ENCODE assay signal across 35 cellular contexts in the genomic region with DNA sequence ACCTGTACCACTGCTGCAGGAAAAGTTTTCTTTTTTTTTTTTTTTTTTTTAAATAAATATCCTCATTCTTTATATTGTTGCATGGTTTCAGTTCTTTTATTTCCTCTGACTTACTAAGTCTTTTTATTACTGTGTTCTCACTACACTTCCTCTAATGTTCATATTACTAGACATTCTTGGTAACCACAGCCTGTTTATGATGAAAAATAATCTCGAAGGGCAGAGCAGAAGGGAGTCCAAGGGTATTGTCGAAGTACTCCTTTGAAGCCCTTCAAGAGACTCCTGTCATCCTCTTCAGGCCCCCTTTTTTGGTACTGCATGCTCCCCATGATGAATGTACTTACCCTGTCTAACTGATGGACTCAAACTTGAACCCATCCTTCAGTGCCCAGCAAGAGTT.
DNase-seq lines count a peak whose midpoint lies in the region; ATAC-seq and TF ChIP-seq lines count a peak whose summit lies in the region.
"Had no signal": no experiment of that assay in that cellular context is flagged by ENCODE, and none has a peak within 500 bp of the region (broad histone marks: within the 10 kb centered on the region; RNA-seq: fewer than 3 reads in every experiment).

No MANE protein-coding gene starts in this region.

- H3K27me3 ChIP-seq in BLaER1 treated with 17β-estradiol and CSF1 and Interleukin-3, amounts not matched to agents 10 nM and 100 nM = peaks cover 0 to 39% (median 0%) of the 10 kb centered on the region in 11 experiments; a peak in 3 of 22 replicates
- no peaks in the 10 kb centered on the region for H3K27me3 ChIP-seq in PC-3 (ENCODE audit: low read length)
- H3K27me3 ChIP-seq in mesenchymal stem cell (ENCODE audit: control insufficient read depth in 1 of 2, insufficient read depth in 1 of 2, low read length in 2 of 2) = no peaks in the 10 kb centered on the region
- no peaks in the 10 kb centered on the region for H3K27me3 ChIP-seq in A673 (replicated peaks; ENCODE audit: insufficient read depth, low read depth, low read length, poor library complexity)
- H3K27me3 ChIP-seq in mesendoderm (ENCODE audit: insufficient read depth, low read length, poor library complexity) = no peaks in the 10 kb centered on the region
- H3K27me3 ChIP-seq: adrenal gland, brain microvascular endothelial cell, gastrocnemius medialis, pancreas, Peyer's patch, thyroid gland had no signal

- H2AFZ ChIP-seq in PC-3 (ENCODE audit: low read length) (0 out of 2 replicates have a peak overlapping the region, but pooled peaks have one; percentile 5), mesenchymal stem cell (ENCODE audit: low read depth, low read length) (no peak overlapping the region)

- H3K23ac ChIP-seq in mesenchymal stem cell (ENCODE audit: low read length in 2 of 2) (no peak overlapping the region), mesendoderm (ENCODE audit: low read length) (no peak overlapping the region)

- H3K4me1 ChIP-seq in BLaER1 treated with 17β-estradiol and CSF1 and Interleukin-3, amounts not matched to agents 10 nM and 100 nM = peaks cover 0 to 20% (median 3%) of the 10 kb centered on the region in 10 experiments; a peak in 10 of 20 replicates
- H3K4me1 ChIP-seq in PC-3 (ENCODE audit: insufficient read depth, low read length) = peaks cover 8% of the 10 kb centered on the region; the same call in 1 of the 2 replicates
- H3K4me1 ChIP-seq in mesenchymal stem cell (ENCODE audit: control insufficient read depth, insufficient read depth, low read depth, low read length) = no peaks in the 10 kb centered on the region
- H3K4me1 ChIP-seq in A673 (ENCODE audit: insufficient read depth, low read length, poor library complexity, severe bottlenecking) = no peaks in the 10 kb centered on the region
- peaks cover 7% of the 10 kb centered on the region for H3K4me1 ChIP-seq in mesendoderm (ENCODE audit: control insufficient read depth, low read depth, low read length)
- H3K4me1 ChIP-seq: adrenal gland, gastrocnemius medialis, pancreas, thyroid gland had no signal

- H3K9me2 ChIP-seq in PC-3 (replicated peaks; ENCODE audit: low read length) = no peaks in the 10 kb centered on the region

- POLR2A ChIA-PET in PC-3 (lab: Charles Lee; ENCODE audit: unreplicated experiment) = interaction anchor here (0.7 kb wide), 1 partner anchor 13 kb away, joined by 16 read pairs; no protein-coding TSS in a partner anchor
- POLR2A ChIA-PET in A673 (lab: Charles Lee; ENCODE audit: low non-redundant PET) = no interaction called here

- H3K27ac ChIP-seq in BLaER1 treated with 17β-estradiol and CSF1 and Interleukin-3, amounts not matched to agents 10 nM and 100 nM = peak overlapping the region in 3 of 11 experiments; percentile 18 to 35 (median 33); a peak in 3 of 22 replicates
- H3K27ac ChIP-seq in PC-3 (ENCODE audit: low read length) (no peak overlapping the region), mesenchymal stem cell (ENCODE audit: low read length, poor library complexity, severe bottlenecking) (no peak overlapping the region), A673 (ENCODE audit: low read depth, low read length, poor library complexity, severe bottlenecking) (no peak overlapping the region), mesendoderm (ENCODE audit: low read depth, low read length) (no peak overlapping the region)
- H3K27ac ChIP-seq: adrenal gland, brain microvascular endothelial cell, gastrocnemius medialis, HL-60, KMS-11, pancreas, Peyer's patch, thyroid gland, VCaP had no signal

- intact Hi-C loops in PC-3 (cut with micrococcal nuclease) (no loop called here), A673 (cut with micrococcal nuclease; ENCODE audit: unreplicated experiment) (no loop called here)

- no peak overlapping the region for H3K4me3 ChIP-seq in BLaER1 treated with 17β-estradiol and CSF1 and Interleukin-3, amounts not matched to agents 10 nM and 100 nM
- H3K4me3 ChIP-seq in PC-3 (ENCODE audit: low read length) (no peak overlapping the region), mesenchymal stem cell (ENCODE audit: insufficient read depth in 1 of 2, low read depth in 1 of 2, low read length in 2 of 2) (no peak overlapping the region), A673 (ENCODE audit: low read depth, low read length, poor library complexity, severe bottlenecking) (no peak overlapping the region), mesendoderm (ENCODE audit: low read length) (no peak overlapping the region)
- H3K4me3 ChIP-seq: adrenal gland, gastrocnemius medialis, lung, pancreas, Peyer's patch, spleen, thyroid gland had no signal

- H2BK15ac ChIP-seq in mesenchymal stem cell (ENCODE audit: low read depth, poor library complexity, severe bottlenecking) = no peak overlapping the region
- no peak overlapping the region for H2BK15ac ChIP-seq in mesendoderm (replicated peaks; ENCODE audit: low read depth)

- H2BK5ac ChIP-seq in mesenchymal stem cell (ENCODE audit: low read depth, low read length, poor library complexity, severe bottlenecking) = no peak overlapping the region
- H2BK5ac ChIP-seq in mesendoderm (ENCODE audit: low read length) = no peak overlapping the region

- no peak overlapping the region for H4K5ac ChIP-seq in mesendoderm (ENCODE audit: low read length)

- H3F3A ChIP-seq in PC-3 (ENCODE audit: low read length, unreplicated experiment) = no peaks in the 10 kb centered on the region

- H4K8ac ChIP-seq in mesenchymal stem cell (ENCODE audit: low read length) (peak overlapping the region; percentile 19), mesendoderm (ENCODE audit: low read depth, low read length) (no peak overlapping the region)

- H3K18ac ChIP-seq in mesenchymal stem cell (ENCODE audit: low read depth in 1 of 2, low read length in 2 of 2) (peak overlapping the region; percentile 40 to 76), mesendoderm (ENCODE audit: low read length) (no peak overlapping the region)

- peak overlapping the region; percentile 38 to 96 for H2BK12ac ChIP-seq in mesenchymal stem cell (ENCODE audit: low read length in 2 of 2)

- H2AK5ac ChIP-seq in mesenchymal stem cell (ENCODE audit: low read length, severe bottlenecking) (no peak overlapping the region), mesendoderm (ENCODE audit: low read length) (no peak overlapping the region)

- no peak overlapping the region for H3K9ac ChIP-seq in BLaER1 treated with 17β-estradiol and CSF1 and Interleukin-3, amounts not matched to agents 10 nM and 100 nM
- no peak overlapping the region for H3K9ac ChIP-seq in PC-3 (ENCODE audit: low read length)
- H3K9ac ChIP-seq in mesenchymal stem cell (ENCODE audit: low read length) = no peak overlapping the region
- no peak overlapping the region for H3K9ac ChIP-seq in mesendoderm (ENCODE audit: low read length)
- H3K9ac ChIP-seq: KMS-11 had no signal

- no peak overlapping the region for H4K91ac ChIP-seq in mesenchymal stem cell (ENCODE audit: low read length)

- no peaks in the 10 kb centered on the region for H3K36me3 ChIP-seq in BLaER1 treated with 17β-estradiol and CSF1 and Interleukin-3, amounts not matched to agents 10 nM and 100 nM
- H3K36me3 ChIP-seq in PC-3 (ENCODE audit: low read depth, low read length) (no peaks in the 10 kb centered on the region), mesenchymal stem cell (ENCODE audit: control insufficient read depth in 1 of 2, insufficient read depth in 2 of 2, low read depth in 1 of 2, low read length in 2 of 2) (no peaks in the 10 kb centered on the region), A673 (ENCODE audit: insufficient read depth, low read length, poor library complexity, severe bottlenecking) (no peaks in the 10 kb centered on the region), mesendoderm (ENCODE audit: control insufficient read depth, insufficient read depth, low read length) (no peaks in the 10 kb centered on the region)
- H3K36me3 ChIP-seq: adrenal gland, brain microvascular endothelial cell, gastrocnemius medialis, pancreas, Peyer's patch, spleen, thyroid gland had no signal

- H3K79me1 ChIP-seq in mesenchymal stem cell (replicated peaks; ENCODE audit: low read length, poor library complexity, severe bottlenecking) (no peaks in the 10 kb centered on the region), mesendoderm (ENCODE audit: low read length) (no peaks in the 10 kb centered on the region)

- no peaks in the 10 kb centered on the region for H3K9me3 ChIP-seq in BLaER1 treated with 17β-estradiol and CSF1 and Interleukin-3, amounts not matched to agents 10 nM and 100 nM (replicated peaks in 1 of 11)
- no peaks in the 10 kb centered on the region for H3K9me3 ChIP-seq in PC-3 (ENCODE audit: low read length)
- H3K9me3 ChIP-seq in mesenchymal stem cell (ENCODE audit: control insufficient read depth, low read length) = no peaks in the 10 kb centered on the region
- H3K9me3 ChIP-seq in A673 (ENCODE audit: low read depth, low read length, poor library complexity, severe bottlenecking) = no peaks in the 10 kb centered on the region
- H3K9me3 ChIP-seq: adrenal gland, gastrocnemius medialis, pancreas, Peyer's patch, spleen, thyroid gland had no signal

- no peak overlapping the region for H3K56ac ChIP-seq in mesendoderm (ENCODE audit: low read length)

- 0 out of 22 replicates have a peak, but pooled peaks cover 0 to 3% (median 0%) of the 10 kb centered on the region in 11 experiments for H4K20me1 ChIP-seq in BLaER1 treated with 17β-estradiol and CSF1 and Interleukin-3, amounts not matched to agents 10 nM and 100 nM
- H4K20me1 ChIP-seq in PC-3 (ENCODE audit: low read length) = no peaks in the 10 kb centered on the region

- DNase-seq in Kasumi-1 (lab: John Stamatoyannopoulos, UW) (peak; percentile 17 to 26), PC-3 (peak; percentile 39), mesenchymal stem cell (peak; percentile 15), ecto neural progenitor cell (ENCODE audit: low spot score) (no peak), A673 (ENCODE audit: low spot score) (no peak), ureter (ENCODE audit: low spot score) (no peak), mesendoderm (no peak)
- DNase-seq: ACHN; activated CD4-positive, alpha-beta T cell treated with anti-CD3 and anti-CD28 coated beads for 36 hours; activated CD8-positive, alpha-beta memory T cell treated with anti-CD3 and anti-CD28 coated beads, Interleukin-2, amount 50 U/mL, for 48 hours; activated CD8-positive, alpha-beta T cell treated with anti-CD3 and anti-CD28 coated beads for 36 hours; activated naive CD4-positive, alpha-beta T cell treated with anti-CD3 and anti-CD28 coated beads for 36 hours; adrenal gland; brain microvascular endothelial cell; CD8-positive, alpha-beta memory T cell; cerebellar nuclear complex; dorsolateral prefrontal cortex; gastrocnemius medialis; kidney glomerular epithelial cell; NCI-H1092 treated with DMSO at 0.1 percent for 48 hours; NCI-H187; NCI-H446 treated with DMSO at 0.1 percent for 48 hours; nephron progenitor cell; pancreas; Peyer's patch; SIG-M5; spleen; stimulated activated CD4-positive, alpha-beta T cell treated with anti-CD3 and anti-CD28 coated beads, Interleukin-2, amount 100 ng/mL, for 24 hours; stimulated activated naive CD8-positive, alpha-beta T cell treated with anti-CD3 and anti-CD28 coated beads, Interleukin-15, amount 100 ng/mL, for 72 hours; thyroid gland had no signal

- TF ChIP-seq CTCF in PC-3 (conservative IDR thresholded peaks at IDR 0.05; ENCODE audit: low read depth, low read length) = no peak
- no peak for TF ChIP-seq CTCF in A673 (conservative IDR thresholded peaks at IDR 0.05; ENCODE audit: low read depth, low read length)

- H2BK120ac ChIP-seq in mesenchymal stem cell (ENCODE audit: low read depth, low read length) (no peak overlapping the region), mesendoderm (ENCODE audit: low read depth, low read length) (no peak overlapping the region)

- H3K4me2 ChIP-seq in BLaER1 treated with 17β-estradiol and CSF1 and Interleukin-3, amounts not matched to agents 10 nM and 100 nM = peak overlapping the region in 6 of 11 experiments; percentile 6 to 80 (median 64); a peak in 10 of 22 replicates
- no peak overlapping the region for H3K4me2 ChIP-seq in PC-3 (ENCODE audit: low read length)
- no peak overlapping the region for H3K4me2 ChIP-seq in mesenchymal stem cell (ENCODE audit: low read length, poor library complexity, severe bottlenecking)
- no peak overlapping the region for H3K4me2 ChIP-seq in mesendoderm (ENCODE audit: low read length)
- H3K4me2 ChIP-seq: KMS-11 had no signal

- H3K14ac ChIP-seq in mesenchymal stem cell (ENCODE audit: low read length in 2 of 2) = no peak overlapping the region

- CTCF ChIA-PET in PC-3 (lab: Charles Lee) (no interaction called here), A673 (lab: Charles Lee) (no interaction called here)

- WGBS in mesenchymal stem cell = 88% methylated on average over 2 of the region's 2 CpGs
- WGBS in mesendoderm (ENCODE audit: extremely low coverage, insufficient coverage, low lambda C conversion rate) = no CpG with 5 or more reads among the region's 2 CpGs

- BruUV-seq in PC-3 (replicated peaks; lab: Mats Ljungman, UMichigan) = no TSS peak
- BruUV-seq in A673 (replicated peaks; lab: Mats Ljungman, UMichigan) = no TSS peak

- H3K4ac ChIP-seq in mesenchymal stem cell (ENCODE audit: low read depth in 1 of 2, low read length in 2 of 2) (no peak overlapping the region), mesendoderm (ENCODE audit: low read depth, low read length) (no peak overlapping the region)

- H3K79me2 ChIP-seq in PC-3 (ENCODE audit: low read length) (no peaks in the 10 kb centered on the region), mesendoderm (ENCODE audit: control insufficient read depth, insufficient read depth, low read length) (no peaks in the 10 kb centered on the region)

- peak; percentile 89 for ATAC-seq in PC-3
- ATAC-seq: activated CD4-positive, alpha-beta T cell treated with anti-CD3 and anti-CD28 coated beads for 36 hours; activated CD8-positive, alpha-beta T cell treated with anti-CD3 and anti-CD28 coated beads for 36 hours; gastrocnemius medialis; pancreas; stimulated activated naive CD8-positive, alpha-beta T cell treated with anti-CD3 and anti-CD28 coated beads, Interleukin-15, amount 100 ng/mL, for 72 hours had no signal

Comparison
In these comparisons a context has a peak if more than half of its experiments do, and no peak if none do; other contexts are left out.
1. H3K4me2 ChIP-seq: peak in BLaER1 treated with 17β-estradiol and CSF1 and Interleukin-3, amounts not matched to agents 10 nM and 100 nM (6 of 11); none in PC-3 (single experiment), mesenchymal stem cell (single experiment) and mesendoderm (single experiment).
2. DNase-seq: peak in Kasumi-1 (2 of 2), PC-3 (single experiment) and mesenchymal stem cell (single experiment); none in ecto neural progenitor cell (single experiment), A673 (single experiment), ureter (single experiment) and mesendoderm (single experiment).